ENCODE assay signal across 9 cellular contexts in the genomic region with DNA sequence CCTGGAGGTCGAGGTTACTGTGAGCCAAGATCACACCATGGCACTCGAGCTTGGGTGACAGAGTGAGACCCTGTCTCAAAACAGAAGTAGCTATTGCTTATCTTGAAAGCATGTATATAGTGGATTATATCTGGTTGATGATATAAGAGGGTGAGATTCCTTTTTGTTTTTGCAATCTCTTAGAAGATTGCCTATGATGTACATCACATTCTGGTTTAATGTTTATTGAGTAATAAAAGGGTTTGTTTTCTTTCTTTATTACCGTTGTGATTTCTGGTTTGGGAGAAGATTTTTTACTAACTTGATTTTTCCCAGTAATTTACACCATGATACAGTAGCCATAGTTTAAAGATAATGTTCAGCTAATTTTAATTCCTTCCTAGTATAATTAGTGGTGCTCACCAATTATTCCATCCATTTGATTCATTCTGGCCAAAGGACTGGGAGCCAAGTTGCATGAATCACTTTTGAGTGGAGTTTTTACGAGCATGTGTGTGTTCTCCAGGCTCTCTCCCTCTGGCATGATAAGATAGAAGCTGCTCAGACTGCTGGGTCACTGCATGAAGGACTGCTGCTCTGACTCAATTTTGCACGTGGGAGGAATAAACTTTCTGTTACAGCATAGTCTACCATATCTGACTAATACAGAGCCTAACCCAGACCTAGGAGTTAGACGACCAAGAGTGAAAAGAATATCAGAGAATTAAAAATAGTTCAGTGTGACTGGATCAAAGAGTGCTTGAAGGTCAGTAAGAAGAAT. TPM values are rescaled to one million over a fixed set of nuclear protein-coding genes. Genes with fewer than 3 reads are reported as not detected.
DNase-seq lines count a peak whose midpoint lies in the region; ATAC-seq and TF ChIP-seq lines count a peak whose summit lies in the region.
"Had no signal": no experiment of that assay in that cellular context is flagged by ENCODE, and none has a peak within 500 bp of the region (broad histone marks: within the 10 kb centered on the region; RNA-seq: fewer than 3 reads in every experiment).

No MANE protein-coding gene starts in this region.

- peak; percentile 33 for DNase-seq in GOT3 (lab: John Stamatoyannopoulos, UW)
- DNase-seq in RKO (ENCODE audit: low spot score): peak; percentile 91
- peak; percentile 99 for DNase-seq in fibroblast of villous mesenchyme (ENCODE audit: low read depth)
- DNase-seq in sciatic nerve (ENCODE audit: low spot score): no peak
- DNase-seq in amygdala (lab: John Stamatoyannopoulos, UW): no peak
- DNase-seq in activated CD8-positive, alpha-beta memory T cell treated with anti-CD3 and anti-CD28 coated beads, Interleukin-2, amount 50 U/mL, for 4 hours: no peak
- no peak for DNase-seq in activated CD8-positive, alpha-beta memory T cell treated with anti-CD3 and anti-CD28 coated beads, Interleukin-2, amount 50 U/mL, for 48 hours
- DNase-seq: activated CD4-positive, alpha-beta T cell treated with anti-CD3 and anti-CD28 coated beads for 4 hours had no signal

- H3K4me3 ChIP-seq in fibroblast of villous mesenchyme (ENCODE audit: low read depth, low read length): no peak overlapping the region

- no peak for TF ChIP-seq CTCF in fibroblast of villous mesenchyme (IDR thresholded peaks at IDR 0.05; ENCODE audit: insufficient read depth, low read depth, low read length)

- intact Hi-C loops in sciatic nerve (cut with DNase I): no loop called here

- peak; percentile 64 for ATAC-seq in sciatic nerve
- ATAC-seq in HG02970 (IDR thresholded peaks at IDR 0.05; ENCODE audit: low FRiP score, unreplicated experiment): no peak

RNA-seq across cellular contexts. Expression of a gene that starts 13.5 kb away (rescaled TPM):
- 8.7 and 10.8 TPM in 2 replicates for total RNA-seq in fibroblast of villous mesenchyme
- total RNA-seq in sciatic nerve: 30.7 TPM

Comparison
In these comparisons a context has a peak if more than half of its experiments do, and no peak if none do; other contexts are left out.
1. DNase-seq: peak in GOT3 (single experiment), RKO (single experiment) and fibroblast of villous mesenchyme (single experiment); none in sciatic nerve (single experiment), amygdala (0 of 56), activated CD8-positive, alpha-beta memory T cell treated with anti-CD3 and anti-CD28 coated beads, Interleukin-2, amount 50 U/mL, for 4 hours (single experiment) and activated CD8-positive, alpha-beta memory T cell treated with anti-CD3 and anti-CD28 coated beads, Interleukin-2, amount 50 U/mL, for 48 hours (single experiment).